Comparison of ENCODE assay signal across 8 cellular contexts in genomic region chr20:61252601-61253263, GRCh38. TPM values are rescaled to one million over a fixed set of nuclear protein-coding genes. Genes with fewer than 3 reads are reported as not detected.
DNase-seq lines count a peak whose midpoint lies in the region; ATAC-seq and TF ChIP-seq lines count a peak whose summit lies in the region.

No MANE protein-coding gene starts in this region.

- intact Hi-C loops in body of pancreas (cut with DNase I) = no loop called here
- intact Hi-C loops in stomach (cut with DNase I; ENCODE audit: low total_unique reads) = no loop called here

- TF ChIP-seq POLR2A in body of pancreas (IDR thresholded peaks at IDR 0.05) (no peak), stomach (IDR thresholded peaks at IDR 0.05) (no peak)

- peak; percentile 47 for DNase-seq in NCI-H748 (lab: John Stamatoyannopoulos, UW; ENCODE audit: unreplicated experiment)
- no peak for DNase-seq in NCI-H748 treated with DMSO at 0.1 percent for 48 hours (lab: John Stamatoyannopoulos, UW)
- DNase-seq in body of pancreas = no peak
- DNase-seq in iPS DF 6.9 (ENCODE audit: low read depth, low spot score) = no peak
- no peak for DNase-seq in stomach

- TF ChIP-seq CTCF in body of pancreas (IDR thresholded peaks at IDR 0.05) (no peak), stomach (IDR thresholded peaks at IDR 0.05) (no peak)

- H3K27ac ChIP-seq in body of pancreas (no peak overlapping the region), iPS DF 6.9 (ENCODE audit: low read length) (no peak overlapping the region), stomach (no peak overlapping the region)

- ATAC-seq in body of pancreas (peak; percentile 42), HG02970 (IDR thresholded peaks at IDR 0.05; ENCODE audit: low FRiP score, unreplicated experiment) (no peak), HG03135 (IDR thresholded peaks at IDR 0.05; ENCODE audit: unreplicated experiment) (no peak), GM18519 (IDR thresholded peaks at IDR 0.05; ENCODE audit: low FRiP score, unreplicated experiment) (no peak)

- WGBS in body of pancreas, 2 donors = 0 to 1% methylated on average over 2 to 83 of the region's 87 CpGs
- WGBS in iPS DF 6.9 (ENCODE audit: insufficient coverage, insufficient read length) = no CpG with 5 or more reads among the region's 87 CpGs
- WGBS in stomach, 5 donors = 0 to 7% (median 1%) methylated on average over 15 to 87 of the region's 87 CpGs

- TF ChIP-seq EP300 in stomach (IDR thresholded peaks at IDR 0.05) = no peak

- H3K9me3 ChIP-seq in body of pancreas (no peaks in the 10 kb centered on the region), iPS DF 6.9 (ENCODE audit: control insufficient read depth, insufficient read depth, low read length) (no peaks in the 10 kb centered on the region), stomach (no peaks in the 10 kb centered on the region)

- peaks cover 0 to 15% of the 10 kb centered on the region in 2 donors for H3K27me3 ChIP-seq in body of pancreas
- peaks cover 33% of the 10 kb centered on the region for H3K27me3 ChIP-seq in iPS DF 6.9 (ENCODE audit: control insufficient read depth, insufficient read depth, low read length)
- H3K27me3 ChIP-seq in stomach = peaks cover 20 to 98% (median 60%) of the 10 kb centered on the region in 3 donors

- no peak overlapping the region for H3K4me3 ChIP-seq in body of pancreas
- H3K4me3 ChIP-seq in iPS DF 6.9 (ENCODE audit: low read length) = peak overlapping the region; percentile 43; the same call in 1 of the 2 replicates
- peak overlapping the region; percentile 29 to 51 (median 38) for H3K4me3 ChIP-seq in stomach

- H3K4me1 ChIP-seq in body of pancreas (peaks cover 19% of the 10 kb centered on the region), iPS DF 6.9 (ENCODE audit: control insufficient read depth, insufficient read depth, low read length) (peaks cover 3% of the 10 kb centered on the region; the same call in 1 of the 2 replicates), stomach (peaks cover 14 to 24% (median 18%) of the 10 kb centered on the region in 4 donors)

- H3K36me3 ChIP-seq in body of pancreas (replicated peaks in 1 of 2; ENCODE audit: insufficient read depth in 1 of 2, low read depth in 2 of 2) (no peaks in the 10 kb centered on the region), iPS DF 6.9 (ENCODE audit: control insufficient read depth, insufficient read depth, low read length) (no peaks in the 10 kb centered on the region), stomach (no peaks in the 10 kb centered on the region)

RNA-seq across cellular contexts. Expression of gene CDH4, which starts 0.7 kb away (rescaled TPM):
- under 1 TPM; 0.33 to 0.52 TPM for total RNA-seq in body of pancreas
- total RNA-seq in stomach = 1 to 10 TPM in 1 of 5 donors, under 1 TPM in 2, not detected in 2; under 0.01 to 2.2 (median 0.37) TPM
- polyA plus RNA-seq in stomach = under 1 TPM; 0.05 to 0.15 (median 0.06) TPM

Comparison
In these comparisons a context has a peak if more than half of its experiments do, and no peak if none do; other contexts are left out.
1. H3K4me3 ChIP-seq: peak in iPS DF 6.9 (single experiment) and stomach (4 of 4); none in body of pancreas (0 of 2).